ENCODE assay signal across 35 cellular contexts in the genomic region with DNA sequence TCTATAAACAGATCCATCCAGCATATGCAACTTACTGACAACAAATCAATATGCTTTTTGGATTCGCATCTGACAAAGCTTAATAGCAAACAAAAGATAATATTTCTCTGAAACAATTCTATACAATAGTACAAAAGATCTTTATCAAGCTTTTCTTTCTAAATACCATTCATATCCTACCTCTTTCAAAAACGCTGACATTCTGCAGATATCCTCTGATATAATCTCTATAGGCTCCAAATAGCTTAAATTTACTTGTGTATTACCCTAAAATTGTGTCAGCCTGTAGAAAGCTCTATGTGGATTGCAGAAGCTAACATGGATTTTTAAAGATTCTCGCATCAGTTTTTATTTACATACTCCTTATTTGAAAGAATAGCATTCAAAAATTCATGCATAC.
"Had no signal": no experiment of that assay in that cellular context is flagged by ENCODE, and none has a peak within 500 bp of the region (broad histone marks: within the 10 kb centered on the region; RNA-seq: fewer than 3 reads in every experiment).

No MANE protein-coding gene starts in this region.

- H3K36me3 ChIP-seq: MG63 had no signal

- H3K9me3 ChIP-seq: MG63 had no signal

- DNase-seq: Karpas-422, Kasumi-1, MG63, MM.1S, MV-4-11, NCI-H1048, NCI-H1092, NCI-H1092 treated with DMSO at 0.1 percent for 48 hours, NCI-H1105, NCI-H1105 treated with DMSO at 0.1 percent for 48 hours, NCI-H1417, NCI-H1417 treated with DMSO at 0.1 percent for 48 hours, NCI-H1436, NCI-H1436 treated with DMSO at 0.1 percent for 48 hours, NCI-H146, NCI-H1694, NCI-H1694 treated with DMSO at 0.1 percent for 48 hours, NCI-H187, NCI-H187 treated with DMSO at 0.1 percent for 48 hours, NCI-H1930, NCI-H2029, NCI-H2029 treated with DMSO at 0.1 percent for 48 hours, NCI-H2081, NCI-H2081 treated with DMSO at 0.1 percent for 48 hours, NCI-H2107, NCI-H2171, NCI-H2171 treated with DMSO at 0.1 percent for 48 hours, NCI-H2227 treated with DMSO at 0.1 percent for 48 hours, NCI-H226, NCI-H345, NCI-H446, NCI-H446 treated with DMSO at 0.1 percent for 48 hours, NCI-H510A, NCI-H510A treated with DMSO at 0.1 percent for 48 hours, NCI-H524 had no signal

- H3K4me3 ChIP-seq: MG63 had no signal
